In genomic region chr12:15789215-15790171, GRCh38 we compare ENCODE assay signal across 1 cellular context.
TF ChIP-seq lines count a peak whose summit lies in the region.

EPS8 (minus strand) TSS chr12:15789388; CDS start chr12:15682951, 106,437 bp downstream.

TF ChIP-seq in HCT116, 20 proteins besides CTCF, POLR2A, EP300 and RAD21 (continued from another document):
- TF ChIP-seq TCF7L2 (IDR thresholded peaks at IDR 0.05; ENCODE audit: borderline replicate concordance, extremely low read depth, insufficient read depth, insufficient read length) (peak; percentile 69), JUND (IDR thresholded peaks at IDR 0.05) (0 out of 2 replicates have a peak, but pooled peaks have one; percentile 32)
